Comparison of ENCODE assay signal across 32 cellular contexts in genomic region chr5:1681955-1682354, GRCh38.
"Had no signal": no experiment of that assay in that cellular context is flagged by ENCODE, and none has a peak within 500 bp of the region (broad histone marks: within the 10 kb centered on the region; RNA-seq: fewer than 3 reads in every experiment).

No MANE protein-coding gene starts in this region.

- H2AFZ ChIP-seq: hepatocyte had no signal

- DNase-seq: activated CD4-positive, alpha-beta T cell treated with anti-CD3 and anti-CD28 coated beads for 4 hours; activated CD4-positive, alpha-beta T cell treated with anti-CD3 and anti-CD28 coated beads, Interleukin-2, amount 50 U/mL, for 4 hours; activated CD8-positive, alpha-beta memory T cell treated with anti-CD3 and anti-CD28 coated beads for 24 hours; activated naive CD4-positive, alpha-beta T cell treated with anti-CD3 and anti-CD28 coated beads for 36 hours; activated naive CD8-positive, alpha-beta T cell treated with anti-CD3 and anti-CD28 coated beads for 36 hours; adrenal gland; aorta; body of pancreas; dermis blood vessel endothelial cell; effector CD4-positive, alpha-beta T cell; gastrocnemius medialis; glutamatergic neuron; islet precursor cell; left ventricle myocardium inferior; mesendoderm; mucosa of descending colon; stimulated activated CD4-positive, alpha-beta T cell treated with anti-CD3 and anti-CD28 coated beads, Interleukin-12 subunit alpha, Interleukin-12 subunit beta, amount 100 ng/mL, for 4 hours; stimulated activated CD4-positive, alpha-beta T cell treated with anti-CD3 and anti-CD28 coated beads, Interleukin-4, amount 100 ng/mL, for 24 hours had no signal

- H3K4me1 Mint-ChIP-seq: activated naive CD8-positive, alpha-beta T cell treated with anti-CD3 and anti-CD28 coated beads for 36 hours; stimulated activated effector memory CD8-positive, alpha-beta T cell treated with anti-CD3 and anti-CD28 coated beads, Interleukin-12 subunit alpha, Interleukin-12 subunit beta, amount 100 ng/mL, for 72 hours had no signal

- H3K36me3 Mint-ChIP-seq: activated naive CD8-positive, alpha-beta T cell treated with anti-CD3 and anti-CD28 coated beads for 36 hours; stimulated activated effector memory CD8-positive, alpha-beta T cell treated with anti-CD3 and anti-CD28 coated beads, Interleukin-12 subunit alpha, Interleukin-12 subunit beta, amount 100 ng/mL, for 72 hours; type B pancreatic cell had no signal

- H3K9me3 ChIP-seq: adrenal gland, body of pancreas, gastrocnemius medialis, neutrophil, thoracic aorta had no signal

- H3K27ac Mint-ChIP-seq: activated naive CD4-positive, alpha-beta T cell treated with anti-CD3 and anti-CD28 coated beads for 36 hours; activated naive CD8-positive, alpha-beta T cell treated with anti-CD3 and anti-CD28 coated beads for 36 hours; natural killer cell treated with Interleukin-12 subunit alpha and Interleukin-12 subunit beta and Interleukin-15 and Interleukin-18, amount 100 ng/mL, for 72 hours; progenitor cell of endocrine pancreas; stimulated activated effector memory CD8-positive, alpha-beta T cell treated with anti-CD3 and anti-CD28 coated beads, Interleukin-12 subunit alpha, Interleukin-12 subunit beta, amount 100 ng/mL, for 72 hours; stimulated activated naive CD8-positive, alpha-beta T cell treated with anti-CD3 and anti-CD28 coated beads, Interleukin-15, Interleukin-2, amounts not matched to agents 100 ng/mL and 50 ng/mL, for 24 hours; type B pancreatic cell had no signal

- H3K9me3 Mint-ChIP-seq: natural killer cell treated with Interleukin-12 subunit alpha and Interleukin-12 subunit beta and Interleukin-15 and Interleukin-18, amount 100 ng/mL, for 72 hours; stimulated activated effector memory CD8-positive, alpha-beta T cell treated with anti-CD3 and anti-CD28 coated beads, Interleukin-12 subunit alpha, Interleukin-12 subunit beta, amount 100 ng/mL, for 72 hours had no signal

- H3K27ac ChIP-seq: adrenal gland, body of pancreas, gastrocnemius medialis, hepatocyte, left ventricle myocardium inferior, neutrophil, skin epidermis, thoracic aorta, vagina had no signal

- H3K4me2 ChIP-seq: hepatocyte had no signal

- H3K79me2 ChIP-seq: hepatocyte had no signal

- FAIRE-seq: colon, endometrium had no signal

- H3K4me3 ChIP-seq: adrenal gland, body of pancreas, gastrocnemius medialis, hepatocyte, left ventricle myocardium inferior, lung, mucosa of descending colon, skin epidermis, thoracic aorta, vagina had no signal

- H3K36me3 ChIP-seq: adrenal gland, gastrocnemius medialis, left ventricle myocardium inferior, neutrophil, thoracic aorta, vagina had no signal

- H3K4me1 ChIP-seq: adrenal gland, body of pancreas, gastrocnemius medialis, left ventricle myocardium inferior, vagina had no signal

- H3K27me3 ChIP-seq: adrenal gland, body of pancreas, hepatocyte, vagina had no signal

- ATAC-seq: body of pancreas; gastrocnemius medialis; mucosa of descending colon; natural killer cell treated with Interleukin-12 subunit alpha and Interleukin-12 subunit beta and Interleukin-15 and Interleukin-18, amount 100 ng/mL, for 72 hours; sciatic nerve; stimulated activated effector memory CD8-positive, alpha-beta T cell treated with anti-CD3 and anti-CD28 coated beads, Interleukin-12 subunit alpha, Interleukin-12 subunit beta, amount 100 ng/mL, for 72 hours had no signal

- H3K4me3 Mint-ChIP-seq: activated naive CD4-positive, alpha-beta T cell treated with anti-CD3 and anti-CD28 coated beads for 36 hours; activated naive CD8-positive, alpha-beta T cell treated with anti-CD3 and anti-CD28 coated beads for 36 hours; natural killer cell treated with Interleukin-12 subunit alpha and Interleukin-12 subunit beta and Interleukin-15 and Interleukin-18, amount 100 ng/mL, for 72 hours; stimulated activated effector memory CD8-positive, alpha-beta T cell treated with anti-CD3 and anti-CD28 coated beads, Interleukin-12 subunit alpha, Interleukin-12 subunit beta, amount 100 ng/mL, for 72 hours; stimulated activated naive CD8-positive, alpha-beta T cell treated with anti-CD3 and anti-CD28 coated beads, Interleukin-15, Interleukin-2, amounts not matched to agents 100 ng/mL and 50 ng/mL, for 24 hours; type B pancreatic cell had no signal
